Comparison of ENCODE assay signal across 1 cellular context in the genomic region with DNA sequence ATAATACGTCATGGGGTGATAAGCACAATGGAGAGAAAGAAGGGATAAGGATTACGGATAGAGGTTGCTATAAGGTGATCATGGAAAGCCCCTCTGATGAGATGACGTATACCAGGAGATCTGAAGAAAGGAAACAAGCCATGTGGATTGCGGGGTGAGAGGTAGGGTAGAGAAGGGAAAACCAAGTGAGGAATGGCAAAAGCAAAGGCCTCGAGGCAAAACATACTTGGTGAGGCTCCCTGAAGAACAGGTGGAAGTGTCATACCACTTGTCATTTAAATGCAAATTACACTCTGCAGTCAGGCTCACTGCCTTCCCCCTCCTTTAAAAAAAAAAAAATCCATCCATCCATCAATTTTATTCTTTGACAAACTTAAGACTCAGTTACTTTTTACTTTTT.
TF ChIP-seq lines count a peak whose summit lies in the region.

No MANE protein-coding gene starts in this region.

TF ChIP-seq in GM23338, 12 proteins besides CTCF, POLR2A, EP300 and RAD21 (continued from another document):
- TF ChIP-seq POLR2AphosphoS5 (IDR thresholded peaks at IDR 0.05; ENCODE audit: low read depth) = no peak
- TF ChIP-seq JUNB (IDR thresholded peaks at IDR 0.05; ENCODE audit: unreplicated experiment) = no peak
